ENCODE assay signal across 4 cellular contexts in genomic region chr3:191192270-191192669, GRCh38. TPM values are rescaled to one million over a fixed set of nuclear protein-coding genes. Genes with fewer than 3 reads are reported as not detected.
"Had no signal": no experiment of that assay in that cellular context is flagged by ENCODE, and none has a peak within 500 bp of the region (broad histone marks: within the 10 kb centered on the region; RNA-seq: fewer than 3 reads in every experiment).

No MANE protein-coding gene starts in this region.

RNA-seq across cellular contexts. Expression of gene OSTN, which starts 6.8 kb away (rescaled TPM):
- total RNA-seq: GM23248, H1, HT1080 had no signal
- polyA plus RNA-seq: GM23248, H1, IgD-negative memory B cell had no signal
